ENCODE assay signal across 24 cellular contexts in the genomic region with DNA sequence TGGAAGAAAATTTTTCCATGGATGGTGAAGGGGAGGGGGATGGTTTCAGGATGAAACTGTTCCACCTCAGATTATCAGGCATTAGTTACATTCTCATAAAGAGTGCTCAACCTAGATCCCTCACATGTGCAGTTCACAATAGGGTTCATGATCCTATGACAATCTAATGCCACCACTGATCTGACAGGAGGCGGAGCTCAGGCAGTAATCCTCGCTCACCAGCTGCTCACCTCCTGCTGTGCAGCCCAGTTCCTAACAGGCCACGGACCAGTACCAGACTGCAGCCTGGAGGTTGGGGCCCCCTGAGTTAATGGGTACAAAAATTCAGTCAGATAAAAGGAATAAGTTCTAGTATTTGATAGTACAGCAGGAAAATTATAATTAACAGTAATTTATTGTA.
"Had no signal": no experiment of that assay in that cellular context is flagged by ENCODE, and none has a peak within 500 bp of the region (broad histone marks: within the 10 kb centered on the region; RNA-seq: fewer than 3 reads in every experiment).

No MANE protein-coding gene starts in this region.

- ATAC-seq: activated CD4-positive, alpha-beta T cell treated with anti-CD3 and anti-CD28 coated beads for 36 hours; activated T-helper 17 cell treated with anti-CD3 and anti-CD28 coated beads, Interleukin-2, amount 50 U/mL, for 72 hours; gastrocnemius medialis; natural killer cell; pancreas; psoas muscle; right cardiac atrium; stimulated activated naive CD8-positive, alpha-beta T cell treated with anti-CD3 and anti-CD28 coated beads, Interleukin-15, Interleukin-2, amounts not matched to agents 100 U/mL and 50 U/mL, for 24 hours had no signal

- H3K4me1 ChIP-seq: gastrocnemius medialis, pancreas, psoas muscle, upper lobe of left lung had no signal

- H3K4me3 ChIP-seq: cardiac muscle cell, esophagus squamous epithelium, gastrocnemius medialis, pancreas, psoas muscle, upper lobe of left lung had no signal

- H3K27ac Mint-ChIP-seq: activated CD4-positive, alpha-beta T cell treated with anti-CD3 and anti-CD28 coated beads for 36 hours; activated naive CD8-positive, alpha-beta T cell; activated T-cell treated with anti-CD3 and anti-CD28 coated beads, Interleukin-2, amount 50 U/mL, for 24 hours; activated T-helper 17 cell treated with anti-CD3 and anti-CD28 coated beads, Interleukin-2, amount 50 U/mL, for 72 hours; endodermal cell; natural killer cell; T-helper 2 cell treated with Interferon-gamma antibody and Interleukin-4, amounts not matched to agents 5 μg/mL and 100 μg/mL, for 36 hours had no signal

- H3K27me3 Mint-ChIP-seq: activated CD4-positive, alpha-beta T cell treated with anti-CD3 and anti-CD28 coated beads for 36 hours; activated naive CD8-positive, alpha-beta T cell; activated T-cell treated with anti-CD3 and anti-CD28 coated beads, Interleukin-2, amount 50 U/mL, for 24 hours; activated T-helper 17 cell treated with anti-CD3 and anti-CD28 coated beads, Interleukin-2, amount 50 U/mL, for 72 hours had no signal

- H3K36me3 Mint-ChIP-seq: activated naive CD8-positive, alpha-beta T cell; natural killer cell had no signal

- H3K4me3 Mint-ChIP-seq: activated CD4-positive, alpha-beta T cell treated with anti-CD3 and anti-CD28 coated beads for 36 hours; activated naive CD8-positive, alpha-beta T cell; activated T-cell treated with anti-CD3 and anti-CD28 coated beads, Interleukin-2, amount 50 U/mL, for 24 hours; activated T-helper 17 cell treated with anti-CD3 and anti-CD28 coated beads, Interleukin-2, amount 50 U/mL, for 72 hours; endodermal cell; natural killer cell; T-helper 2 cell treated with Interferon-gamma antibody and Interleukin-4, amounts not matched to agents 5 μg/mL and 100 μg/mL, for 36 hours had no signal

- H3K36me3 ChIP-seq: cardiac muscle cell, esophagus squamous epithelium, gastrocnemius medialis, neutrophil, pancreas, upper lobe of left lung had no signal

- H3K9me3 Mint-ChIP-seq: endodermal cell; T-helper 2 cell treated with Interferon-gamma antibody and Interleukin-4, amounts not matched to agents 5 μg/mL and 100 μg/mL, for 36 hours had no signal

- H3K27me3 ChIP-seq: cardiac muscle cell, esophagus squamous epithelium, gastrocnemius medialis, neutrophil, pancreas, upper lobe of left lung had no signal

- H3K27ac ChIP-seq: cardiac muscle cell, esophagus squamous epithelium, gastrocnemius medialis, neutrophil, pancreas, psoas muscle, upper lobe of left lung had no signal

- H3K9me3 ChIP-seq: esophagus squamous epithelium, gastrocnemius medialis, neutrophil, pancreas, psoas muscle, upper lobe of left lung had no signal

- H3K4me1 Mint-ChIP-seq: activated CD4-positive, alpha-beta T cell treated with anti-CD3 and anti-CD28 coated beads for 36 hours; activated T-helper 17 cell treated with anti-CD3 and anti-CD28 coated beads, Interleukin-2, amount 50 U/mL, for 72 hours; endodermal cell; natural killer cell had no signal

- DNase-seq: activated CD4-positive, alpha-beta T cell treated with anti-CD3 and anti-CD28 coated beads for 36 hours; activated CD4-positive, alpha-beta T cell treated with anti-CD3 and anti-CD28 coated beads, Interleukin-2, amount 50 U/mL, for 4 hours; activated CD8-positive, alpha-beta memory T cell treated with anti-CD3 and anti-CD28 coated beads for 24 hours; activated CD8-positive, alpha-beta memory T cell treated with anti-CD3 and anti-CD28 coated beads, Interleukin-2, amount 50 U/mL, for 4 hours; activated T-cell treated with anti-CD3 and anti-CD28 coated beads, Interleukin-2, amount 50 U/mL, for 24 hours; cortex of kidney; endodermal cell; esophagus squamous epithelium; gastrocnemius medialis; hippocampal formation; midbrain; natural killer cell; pancreas; psoas muscle; right cardiac atrium; stimulated activated CD4-positive, alpha-beta T cell treated with anti-CD3 and anti-CD28 coated beads, Interleukin-12 subunit alpha, Interleukin-12 subunit beta, amount 100 ng/mL, for 4 hours; stimulated activated CD4-positive, alpha-beta T cell treated with anti-CD3 and anti-CD28 coated beads, Interleukin-4, amount 100 ng/mL, for 4 hours; stimulated activated naive CD8-positive, alpha-beta T cell treated with anti-CD3 and anti-CD28 coated beads, Interleukin-15, Interleukin-2, amounts not matched to agents 100 U/mL and 50 U/mL, for 24 hours; upper lobe of left lung had no signal
